ENCODE assay signal across 8 cellular contexts in genomic region chr19:37077615-37077928, GRCh38. TPM values are rescaled to one million over a fixed set of nuclear protein-coding genes. Genes with fewer than 3 reads are reported as not detected.
DNase-seq lines count a peak whose midpoint lies in the region; ATAC-seq and TF ChIP-seq lines count a peak whose summit lies in the region.

No MANE protein-coding gene starts in this region.

- no peak for ATAC-seq in T-helper 17 cell
- peak in 3 of 8 donors; percentile 1 to 10 (median 2) for ATAC-seq in heart right ventricle
- no peak for ATAC-seq in HG02610 (IDR thresholded peaks at IDR 0.05; ENCODE audit: unreplicated experiment)
- ATAC-seq in HG03460 (IDR thresholded peaks at IDR 0.05; ENCODE audit: unreplicated experiment): no peak

- H3K4me3 ChIP-seq in heart right ventricle (peak overlapping the region; percentile 61 to 98 (median 80)), skeletal muscle tissue (ENCODE audit: low read length in 3 of 3) (peak overlapping the region; percentile 81 to 99 (median 93))

- no peaks in the 10 kb centered on the region for H3K27me3 Mint-ChIP-seq in T-helper 2 cell treated with Interferon-gamma antibody and Interleukin-4, amounts not matched to agents 5 μg/mL and 100 μg/mL, for 36 hours (ENCODE audit: low read depth)
- no peaks in the 10 kb centered on the region for H3K27me3 Mint-ChIP-seq in T-helper 17 cell

- TF ChIP-seq CTCF in heart right ventricle (IDR thresholded peaks at IDR 0.05): no peak

- TF ChIP-seq POLR2A in erythroblast (IDR thresholded peaks at IDR 0.05; ENCODE audit: low read length): no peak

- H3K27me3 ChIP-seq in heart right ventricle (no peaks in the 10 kb centered on the region), skeletal muscle tissue (ENCODE audit: control insufficient read depth in 3 of 3, insufficient read depth in 3 of 3, low read length in 3 of 3) (no peaks in the 10 kb centered on the region)

- H3K4me1 Mint-ChIP-seq in T-helper 2 cell treated with Interferon-gamma antibody and Interleukin-4, amounts not matched to agents 5 μg/mL and 100 μg/mL, for 36 hours (ENCODE audit: low read depth): peaks cover 12% of the 10 kb centered on the region
- H3K4me1 Mint-ChIP-seq in T-helper 17 cell: peaks cover 23% of the 10 kb centered on the region

- H3K27ac ChIP-seq in heart right ventricle: peak overlapping the region; percentile 60 to 92 (median 88)
- H3K27ac ChIP-seq in skeletal muscle tissue (ENCODE audit: low read depth, low read length): peak overlapping the region; percentile 87

- H3K4me1 ChIP-seq in heart right ventricle (peaks cover 2 to 33% (median 22%) of the 10 kb centered on the region in 9 donors), skeletal muscle tissue (ENCODE audit: control insufficient read depth in 3 of 3, insufficient read depth in 3 of 3, low read length in 3 of 3) (peaks cover 11% of the 10 kb centered on the region in 3 donors)

- intact Hi-C loops in heart right ventricle (cut with DNase I): loop anchor here in 3 of 10 donors (5.0 to 10.0 kb wide), 4 partner anchors 103 to 740 kb away; partner anchors contain the start of gene ZNF383 (in 1 of the 3)

- 2 to 4% methylated on average over 6 of the region's 6 CpGs for WGBS in heart right ventricle, 2 donors

- H3K4me3 Mint-ChIP-seq in T-helper 2 cell treated with Interferon-gamma antibody and Interleukin-4, amounts not matched to agents 5 μg/mL and 100 μg/mL, for 36 hours: peak overlapping the region; percentile 96
- H3K4me3 Mint-ChIP-seq in T-helper 17 cell: peak overlapping the region; percentile 98

- no peaks in the 10 kb centered on the region for H3K9me3 ChIP-seq in T-helper 17 cell (ENCODE audit: control insufficient read depth, low read length, poor library complexity, severe bottlenecking)
- peaks cover 0 to 39% (median 13%) of the 10 kb centered on the region in 11 donors for H3K9me3 ChIP-seq in heart right ventricle
- peaks cover 2 to 6% (median 3%) of the 10 kb centered on the region in 3 donors for H3K9me3 ChIP-seq in skeletal muscle tissue (ENCODE audit: control insufficient read depth in 3 of 3, low read length in 3 of 3)

- H3K9me3 Mint-ChIP-seq in T-helper 2 cell treated with Interferon-gamma antibody and Interleukin-4, amounts not matched to agents 5 μg/mL and 100 μg/mL, for 36 hours: peaks cover 42% of the 10 kb centered on the region

- DNase-seq in T-helper 2 cell treated with Interferon-gamma antibody and Interleukin-4, amounts not matched to agents 5 μg/mL and 100 μg/mL, for 36 hours (ENCODE audit: low spot score): no peak
- no peak for DNase-seq in T-helper 2 cell
- no peak for DNase-seq in T-helper 17 cell
- DNase-seq in heart right ventricle: no peak
- DNase-seq in erythroblast (lab: John Stamatoyannopoulos, UW): no peak

- peaks cover 30% of the 10 kb centered on the region for H3K36me3 Mint-ChIP-seq in T-helper 2 cell treated with Interferon-gamma antibody and Interleukin-4, amounts not matched to agents 5 μg/mL and 100 μg/mL, for 36 hours (ENCODE audit: low read depth)
- peaks cover 13% of the 10 kb centered on the region for H3K36me3 Mint-ChIP-seq in T-helper 17 cell (ENCODE audit: low read depth)

- H3K36me3 ChIP-seq in heart right ventricle (peaks cover 0 to 19% (median 4%) of the 10 kb centered on the region in 9 donors), skeletal muscle tissue (ENCODE audit: control insufficient read depth in 3 of 3, insufficient read depth in 3 of 3, low read length in 3 of 3) (peaks cover under 1 to 9% (median 8%) of the 10 kb centered on the region in 3 donors)

- peak overlapping the region; percentile 89 for H3K27ac Mint-ChIP-seq in T-helper 2 cell treated with Interferon-gamma antibody and Interleukin-4, amounts not matched to agents 5 μg/mL and 100 μg/mL, for 36 hours
- H3K27ac Mint-ChIP-seq in T-helper 17 cell: peak overlapping the region; percentile 97

- peak overlapping the region; percentile 89 to 97 (median 90) for H3K9ac ChIP-seq in skeletal muscle tissue (ENCODE audit: low read depth in 1 of 3, low read length in 3 of 3)

RNA-seq across cellular contexts. Expression of gene ZNF420, which starts 0.7 kb away (rescaled TPM):
- 1 to 10 TPM; 6.4 to 8.3 TPM for total RNA-seq in T-helper 17 cell
- total RNA-seq in heart right ventricle: 10 to 100 TPM in 2 of 10 donors, 1 to 10 TPM in 8; 5.2 to 12.5 (median 8.5) TPM
- polyA plus RNA-seq in heart right ventricle: 1 to 10 TPM; 2.7 to 3.0 TPM
- 29.2 TPM for total RNA-seq in skeletal muscle tissue
